3 cellular contexts compared by ENCODE assay signal in genomic region chr2:108417254-108417653, GRCh38.
TF ChIP-seq lines count a peak whose summit lies in the region.

No MANE protein-coding gene starts in this region.

TF ChIP-seq in SK-N-SH treated with all-trans-retinoic acid at 6 μM for 48 hours, 23 proteins besides CTCF, POLR2A, EP300 and RAD21:
- no peak for TF ChIP-seq GLIS3 (CRISPR knock-in tag; IDR thresholded peaks at IDR 0.05)

TF ChIP-seq in SK-N-SH, 30 proteins besides CTCF, POLR2A, EP300 and RAD21:
- no peak for TF ChIP-seq GABPA (IDR thresholded peaks at IDR 0.05; ENCODE audit: low read depth)
- no peak for TF ChIP-seq PBX3 (IDR thresholded peaks at IDR 0.05)
- no peak for TF ChIP-seq REST (IDR thresholded peaks at IDR 0.05; ENCODE audit: low read depth, low read length)
- TF ChIP-seq IRF3 (IDR thresholded peaks at IDR 0.05; ENCODE audit: low read depth, low read length): no peak
- no peak for TF ChIP-seq NFIC (IDR thresholded peaks at IDR 0.05; ENCODE audit: borderline replicate concordance)

TF ChIP-seq in H1, 55 proteins besides CTCF, POLR2A, EP300 and RAD21:
- TF ChIP-seq CHD7 (IDR thresholded peaks at IDR 0.05; ENCODE audit: insufficient replicate concordance, low read length): no peak
- TF ChIP-seq TEAD4 (IDR thresholded peaks at IDR 0.05; ENCODE audit: low read depth, low read length): 0 out of 2 replicates have a peak, but pooled peaks have one; percentile 19
- no peak for TF ChIP-seq SIX5 (IDR thresholded peaks at IDR 0.05; ENCODE audit: low read depth, low read length)
